ENCODE assay signal across 8 cellular contexts in genomic region chr4:100095729-100096595, GRCh38.
DNase-seq lines count a peak whose midpoint lies in the region; ATAC-seq and TF ChIP-seq lines count a peak whose summit lies in the region.

No MANE protein-coding gene starts in this region.

- H3K9ac ChIP-seq in OCI-LY3 (ENCODE audit: low read length): no peak overlapping the region
- no peak overlapping the region for H3K9ac ChIP-seq in fibroblast of lung (ENCODE audit: insufficient read depth, low read length)

- WGBS in transverse colon (ENCODE audit: low coverage in 1 of 2), 2 donors: 14% methylated on average over 7 of the region's 7 CpGs

- H3K4me2 ChIP-seq in OCI-LY3 (ENCODE audit: low read length): peak overlapping the region; percentile 52
- no peak overlapping the region for H3K4me2 ChIP-seq in fibroblast of lung (ENCODE audit: extremely low read depth, insufficient read depth, low read length)

- TF ChIP-seq EP300 in transverse colon (IDR thresholded peaks at IDR 0.05; ENCODE audit: low read depth): no peak

- peak overlapping the region; percentile 18; the same call in 1 of the 2 replicates for H3K4me3 ChIP-seq in OCI-LY3 (ENCODE audit: low read length)
- no peak overlapping the region for H3K4me3 ChIP-seq in fibroblast of lung (replicated peaks in 1 of 4; ENCODE audit: control extremely low read depth in 1 of 4, insufficient read depth in 1 of 4, low read depth in 3 of 4, low read length in 4 of 4)
- no peak overlapping the region for H3K4me3 ChIP-seq in transverse colon

- TF ChIP-seq CTCF in OCI-LY3 (IDR thresholded peaks at IDR 0.05; ENCODE audit: low read depth, low read length): peak; percentile 76
- TF ChIP-seq CTCF in fibroblast of lung (conservative IDR thresholded peaks at IDR 0.05 in 1 of 2, IDR thresholded peaks at IDR 0.05 in 1 of 2; ENCODE audit: low read depth in 1 of 2, low read length in 2 of 2): peak; percentile 85 to 87
- peak; percentile 34 to 66 (median 48) for TF ChIP-seq CTCF in transverse colon (IDR thresholded peaks at IDR 0.05)

- H3K27ac ChIP-seq in OCI-LY3 (ENCODE audit: low read length): no peak overlapping the region
- H3K27ac ChIP-seq in fibroblast of lung (ENCODE audit: insufficient read depth, low read length): no peak overlapping the region
- H3K27ac ChIP-seq in transverse colon: no peak overlapping the region

- ATAC-seq in GM19463 (IDR thresholded peaks at IDR 0.05; ENCODE audit: unreplicated experiment) (peak; percentile 84), HG03521 (IDR thresholded peaks at IDR 0.05; ENCODE audit: unreplicated experiment) (peak; percentile 94)

- H3K36me3 ChIP-seq in OCI-LY3 (replicated peaks; ENCODE audit: low read depth, low read length): no peaks in the 10 kb centered on the region
- H3K36me3 ChIP-seq in fibroblast of lung (ENCODE audit: control insufficient read depth, insufficient read depth, low read length): no peaks in the 10 kb centered on the region
- no peaks in the 10 kb centered on the region for H3K36me3 ChIP-seq in transverse colon

- H2AFZ ChIP-seq in OCI-LY3 (ENCODE audit: low read depth, low read length) (peak overlapping the region; percentile 37), fibroblast of lung (ENCODE audit: low read length) (no peak overlapping the region)

- in situ Hi-C loops in transverse colon (cut with MboI; ENCODE audit: low pct_ligation_motif_present in 1 of 4, low pct_unique_long_range_greater_than_20kb in 1 of 4, low sequenced_read_pairs in 3 of 4): no loop called here

- H3K4me1 ChIP-seq in OCI-LY3 (ENCODE audit: low read length) (peaks cover 44% of the 10 kb centered on the region), fibroblast of lung (ENCODE audit: control insufficient read depth, extremely low read depth, insufficient read depth, low read length) (no peaks in the 10 kb centered on the region), transverse colon (peaks cover 0 to 9% (median 5%) of the 10 kb centered on the region in 4 donors)

- intact Hi-C loops in transverse colon (cut with DNase I; ENCODE audit: low total_unique reads): no loop called here

- peak; percentile 65 for DNase-seq in D341Med (ENCODE audit: low spot score)
- peak; percentile 37 for DNase-seq in activated T-cell treated with anti-CD3 and anti-CD28 coated beads, Interleukin-2, amount 50 U/mL, for 1 hour
- peak; percentile 67 to 73 for DNase-seq in fibroblast of lung (ENCODE audit: low read depth in 2 of 2)
- DNase-seq in occipital lobe (lab: John Stamatoyannopoulos, UW): peak; percentile 13
- DNase-seq in transverse colon: peak; percentile 33

- no peak for TF ChIP-seq POLR2A in transverse colon (IDR thresholded peaks at IDR 0.05)

- no peaks in the 10 kb centered on the region for H3K79me2 ChIP-seq in OCI-LY3 (ENCODE audit: low read length)
- H3K79me2 ChIP-seq in fibroblast of lung (ENCODE audit: control insufficient read depth, insufficient read depth, low read length): no peaks in the 10 kb centered on the region

- H3K27me3 ChIP-seq in OCI-LY3 (ENCODE audit: low read depth, low read length) (0 out of 2 replicates have a peak, but pooled peaks cover 3% of the 10 kb centered on the region), fibroblast of lung (ENCODE audit: control insufficient read depth, insufficient read depth, low read length) (no peaks in the 10 kb centered on the region), transverse colon (no peaks in the 10 kb centered on the region)

- H3K9me3 ChIP-seq in OCI-LY3 (ENCODE audit: insufficient read depth, low read length): no peaks in the 10 kb centered on the region
- no peaks in the 10 kb centered on the region for H3K9me3 ChIP-seq in fibroblast of lung (ENCODE audit: control insufficient read depth, insufficient read depth, low read depth, low read length)
- no peaks in the 10 kb centered on the region for H3K9me3 ChIP-seq in transverse colon

- no peaks in the 10 kb centered on the region for H4K20me1 ChIP-seq in OCI-LY3 (ENCODE audit: insufficient read depth, low read length)
- H4K20me1 ChIP-seq in fibroblast of lung (ENCODE audit: control insufficient read depth, extremely low read depth, insufficient read depth, low read length): no peaks in the 10 kb centered on the region

Comparison
In these comparisons a context has a peak if more than half of its experiments do, and no peak if none do; other contexts are left out.
1. DNase-seq: peak in every context shown above with its lines; median percentile 70 in fibroblast of lung; 65 in D341Med; 37 in activated T-cell treated with anti-CD3 and anti-CD28 coated beads, Interleukin-2, amount 50 U/mL, for 1 hour; 33 in transverse colon; 13 in occipital lobe.